40 cellular contexts compared by ENCODE assay signal in the genomic region with DNA sequence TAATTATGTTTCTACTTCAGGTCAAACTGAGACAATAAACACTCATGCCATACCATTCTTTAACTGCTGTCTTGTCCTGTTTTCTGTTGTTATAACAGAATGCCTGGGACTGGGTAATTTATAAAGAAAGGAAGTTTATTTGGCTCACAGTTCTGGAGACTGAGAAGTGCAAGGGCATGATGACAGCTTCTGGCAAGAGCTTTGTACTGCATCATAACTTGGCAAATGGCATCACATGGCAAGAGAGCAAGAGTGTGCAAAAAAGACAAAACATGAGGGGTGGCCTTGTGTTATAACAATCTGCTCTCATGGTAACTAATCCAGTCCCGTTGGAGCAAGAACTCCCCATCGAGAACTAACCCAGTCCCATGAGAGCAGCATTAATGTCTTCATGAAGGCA. TPM values are rescaled to one million over a fixed set of nuclear protein-coding genes. Genes with fewer than 3 reads are reported as not detected.
"Had no signal": no experiment of that assay in that cellular context is flagged by ENCODE, and none has a peak within 500 bp of the region (broad histone marks: within the 10 kb centered on the region; RNA-seq: fewer than 3 reads in every experiment).

No MANE protein-coding gene starts in this region.

- H3K36me3 Mint-ChIP-seq: activated naive CD8-positive, alpha-beta T cell treated with anti-CD3 and anti-CD28 coated beads for 36 hours had no signal

- H3K27ac ChIP-seq: ascending aorta, cardiac muscle cell, Peyer's patch, WERI-Rb-1 had no signal

- H3K9me3 ChIP-seq: ascending aorta, Peyer's patch had no signal

- H3K9me3 Mint-ChIP-seq: activated CD4-positive, alpha-beta T cell treated with anti-CD3 and anti-CD28 coated beads, Interleukin-2, amount 10 ng/mL, durations not matched to agents 24 days and 14 days; activated CD8-positive, alpha-beta T cell treated with anti-CD3 and anti-CD28 coated beads for 36 hours; activated naive CD8-positive, alpha-beta T cell treated with anti-CD3 and anti-CD28 coated beads for 36 hours; activated T-cell treated with anti-CD3 and anti-CD28 coated beads, Interleukin-2, amount 50 U/mL, for 72 hours; activated T-helper 17 cell treated with anti-CD3 and anti-CD28 coated beads, Interleukin-2, amount 50 U/mL, for 72 hours; IgD-negative memory B cell had no signal

- H3K4me3 Mint-ChIP-seq: activated CD4-positive, alpha-beta T cell treated with anti-CD3 and anti-CD28 coated beads, Interleukin-2, amount 10 ng/mL, durations not matched to agents 24 days and 14 days; activated CD8-positive, alpha-beta T cell treated with anti-CD3 and anti-CD28 coated beads for 36 hours; activated naive CD8-positive, alpha-beta T cell treated with anti-CD3 and anti-CD28 coated beads for 36 hours; activated T-cell treated with anti-CD3 and anti-CD28 coated beads, Interleukin-2, amount 50 U/mL, for 72 hours; activated T-helper 17 cell treated with anti-CD3 and anti-CD28 coated beads, Interleukin-2, amount 50 U/mL, for 72 hours; IgD-negative memory B cell had no signal

- H3K4me1 Mint-ChIP-seq: activated CD4-positive, alpha-beta T cell treated with anti-CD3 and anti-CD28 coated beads, Interleukin-2, amount 10 ng/mL, durations not matched to agents 24 days and 14 days; activated T-helper 17 cell treated with anti-CD3 and anti-CD28 coated beads, Interleukin-2, amount 50 U/mL, for 72 hours; IgD-negative memory B cell had no signal

- ATAC-seq: activated CD8-positive, alpha-beta T cell treated with anti-CD3 and anti-CD28 coated beads for 36 hours; activated T-cell treated with anti-CD3 and anti-CD28 coated beads, Interleukin-2, amount 50 U/mL, for 72 hours; activated T-helper 17 cell treated with anti-CD3 and anti-CD28 coated beads, Interleukin-2, amount 50 U/mL, for 72 hours; PC-3; SK-N-SH treated with all-trans-retinoic acid at 6 μM for 48 hours had no signal

- H3K27ac Mint-ChIP-seq: activated CD4-positive, alpha-beta T cell treated with anti-CD3 and anti-CD28 coated beads, Interleukin-2, amount 10 ng/mL, durations not matched to agents 24 days and 14 days; activated CD8-positive, alpha-beta T cell treated with anti-CD3 and anti-CD28 coated beads for 36 hours; activated naive CD8-positive, alpha-beta T cell treated with anti-CD3 and anti-CD28 coated beads for 36 hours; activated T-cell treated with anti-CD3 and anti-CD28 coated beads, Interleukin-2, amount 50 U/mL, for 72 hours; activated T-helper 17 cell treated with anti-CD3 and anti-CD28 coated beads, Interleukin-2, amount 50 U/mL, for 72 hours; IgD-negative memory B cell had no signal

- H3K27me3 ChIP-seq: ascending aorta, cardiac muscle cell, Peyer's patch had no signal

- H3K27me3 Mint-ChIP-seq: activated naive CD8-positive, alpha-beta T cell treated with anti-CD3 and anti-CD28 coated beads for 36 hours had no signal

- DNase-seq: activated CD4-positive, alpha-beta T cell treated with anti-CD3 and anti-CD28 coated beads, Interleukin-2, amount 10 ng/mL, durations not matched to agents 24 days and 14 days; activated CD4-positive, alpha-beta T cell treated with anti-CD3 and anti-CD28 coated beads, Interleukin-2, amount 50 U/mL, for 4 hours; activated CD4-positive, CD25-positive, alpha-beta regulatory T cell; activated CD8-positive, alpha-beta T cell treated with anti-CD3 and anti-CD28 coated beads for 36 hours; activated effector memory CD4-positive, alpha-beta T cell treated with anti-CD3 and anti-CD28 coated beads, Interleukin-2, amount 50 U/mL, for 16 hours; activated naive CD4-positive, alpha-beta T cell; activated naive CD4-positive, alpha-beta T cell treated with anti-CD3 and anti-CD28 coated beads, Interleukin-2, amount 50 U/mL, for 16 hours; activated naive CD8-positive, alpha-beta T cell treated with anti-CD3 and anti-CD28 coated beads for 36 hours; activated T-cell treated with anti-CD3 and anti-CD28 coated beads, Interleukin-2, amount 50 U/mL, for 1 hour; activated T-cell treated with anti-CD3 and anti-CD28 coated beads, Interleukin-2, amount 50 U/mL, for 72 hours; amygdala; Karpas-422; KBM-7; NCI-H1048; NCI-H1105 treated with DMSO at 0.1 percent for 48 hours; NCI-H1436; NCI-H1694; NCI-H1930; NCI-H2081 treated with DMSO at 0.1 percent for 48 hours; NCI-H2171; NCI-H510A; NCI-H526; NCI-H748 treated with DMSO at 0.1 percent for 48 hours; NK-92 treated with Interleukin-12 subunit alpha and Interleukin-12 subunit beta, amount 100 ng/mL, for 24 hours; PC-3; Peyer's patch; RPMI8226; SIG-M5; SW 1271; T-helper 1 cell; T-helper 2 cell; T1000; WERI-Rb-1 had no signal

- H3K36me3 ChIP-seq: ascending aorta, cardiac muscle cell, Peyer's patch, WERI-Rb-1 had no signal

- H3K4me1 ChIP-seq: ascending aorta, Peyer's patch had no signal

- H3K4me3 ChIP-seq: ascending aorta, cardiac muscle cell, Peyer's patch had no signal

RNA-seq across cellular contexts. Expression of a gene that starts 23.3 kb away (rescaled TPM):
- total RNA-seq: activated CD4-positive, alpha-beta T cell treated with anti-CD3 and anti-CD28 coated beads, Interleukin-2, amount 10 ng/mL, durations not matched to agents 24 days and 14 days; activated CD8-positive, alpha-beta T cell treated with anti-CD3 and anti-CD28 coated beads for 36 hours; ascending aorta; MCF 10A; PC-3; SK-MEL-5 had no signal
- polyA plus RNA-seq: IgD-negative memory B cell had no signal
